In genomic region chr5:133458435-133458834, GRCh38 we compare ENCODE assay signal across 26 cellular contexts.
"Had no signal": no experiment of that assay in that cellular context is flagged by ENCODE, and none has a peak within 500 bp of the region (broad histone marks: within the 10 kb centered on the region; RNA-seq: fewer than 3 reads in every experiment).

No MANE protein-coding gene starts in this region.

- H3K36me3 ChIP-seq: Peyer's patch, SJCRH30 had no signal

- DNase-seq: activated CD4-positive, alpha-beta T cell treated with anti-CD3 and anti-CD28 coated beads for 1 hour; activated CD4-positive, alpha-beta T cell treated with anti-CD3 and anti-CD28 coated beads, Interleukin-2, amount 10 ng/mL, durations not matched to agents 24 days and 14 days; activated CD4-positive, alpha-beta T cell treated with anti-CD3 and anti-CD28 coated beads, Interleukin-2, amount 50 U/mL, for 48 hours; activated gamma-delta T cell treated with Interleukin-2 at 50 U/mL for 16 hours; activated naive CD4-positive, alpha-beta T cell treated with anti-CD3 and anti-CD28 coated beads, Interleukin-2, amount 10 ng/mL, durations not matched to agents 7 days and 5 days; activated naive CD8-positive, alpha-beta T cell treated with anti-CD3 and anti-CD28 coated beads for 36 hours; activated T-cell treated with anti-CD3 and anti-CD28 coated beads for 4 hours; activated T-cell treated with anti-CD3 and anti-CD28 coated beads, Interleukin-2, amount 50 U/mL, for 48 hours; Kasumi-1; NCI-H1105 treated with DMSO at 0.1 percent for 48 hours; NCI-H1436 treated with DMSO at 0.1 percent for 48 hours; NCI-H187; NCI-H2081; NCI-H510A treated with DMSO at 0.1 percent for 48 hours; NCI-H69; NK-92 treated with Interleukin-12 subunit alpha and Interleukin-12 subunit beta, amount 100 ng/mL, for 24 hours; OCI-M1; Right ventricle myocardium superior; SJCRH30; T-helper 9 cell had no signal

- H3K4me3 Mint-ChIP-seq: activated CD4-positive, alpha-beta T cell treated with anti-CD3 and anti-CD28 coated beads, Interleukin-2, amount 10 ng/mL, durations not matched to agents 24 days and 14 days; activated naive CD4-positive, alpha-beta T cell treated with anti-CD3 and anti-CD28 coated beads, Interleukin-2, amount 10 ng/mL, durations not matched to agents 7 days and 5 days; activated naive CD8-positive, alpha-beta T cell treated with anti-CD3 and anti-CD28 coated beads for 36 hours; activated T-helper 17 cell treated with anti-CD3 and anti-CD28 coated beads, Interleukin-2, amount 50 U/mL, for 72 hours; T-helper 1 cell treated with Interleukin-12 subunit alpha and Interleukin-12 subunit beta and Interleukin-4 antibody, amounts not matched to agents 30 μg/mL and 1 μg/mL, for 36 hours; WTC11 had no signal

- H3K27me3 ChIP-seq: Peyer's patch, SJCRH30 had no signal

- H3K4me1 Mint-ChIP-seq: activated naive CD4-positive, alpha-beta T cell treated with anti-CD3 and anti-CD28 coated beads, Interleukin-2, amount 10 ng/mL, durations not matched to agents 7 days and 5 days; activated naive CD8-positive, alpha-beta T cell treated with anti-CD3 and anti-CD28 coated beads for 36 hours had no signal

- ATAC-seq: activated T-helper 17 cell treated with anti-CD3 and anti-CD28 coated beads, Interleukin-2, amount 50 U/mL, for 72 hours; K562; WTC11 had no signal

- H3K27ac ChIP-seq: Peyer's patch, RWPE1, SJCRH30 had no signal

- H3K27ac Mint-ChIP-seq: activated CD4-positive, alpha-beta T cell treated with anti-CD3 and anti-CD28 coated beads, Interleukin-2, amount 10 ng/mL, durations not matched to agents 24 days and 14 days; activated naive CD4-positive, alpha-beta T cell treated with anti-CD3 and anti-CD28 coated beads, Interleukin-2, amount 10 ng/mL, durations not matched to agents 7 days and 5 days; activated naive CD8-positive, alpha-beta T cell treated with anti-CD3 and anti-CD28 coated beads for 36 hours; activated T-helper 17 cell treated with anti-CD3 and anti-CD28 coated beads, Interleukin-2, amount 50 U/mL, for 72 hours; T-helper 1 cell treated with Interleukin-12 subunit alpha and Interleukin-12 subunit beta and Interleukin-4 antibody, amounts not matched to agents 30 μg/mL and 1 μg/mL, for 36 hours; WTC11 had no signal

- H3K4me1 ChIP-seq: Peyer's patch had no signal

- H3K9me3 ChIP-seq: Peyer's patch, SJCRH30 had no signal

- H3K27me3 Mint-ChIP-seq: activated naive CD8-positive, alpha-beta T cell treated with anti-CD3 and anti-CD28 coated beads for 36 hours; activated T-helper 17 cell treated with anti-CD3 and anti-CD28 coated beads, Interleukin-2, amount 50 U/mL, for 72 hours had no signal

- H3K4me3 ChIP-seq: K562, Peyer's patch, SJCRH30 had no signal

- H3K36me3 Mint-ChIP-seq: activated naive CD4-positive, alpha-beta T cell treated with anti-CD3 and anti-CD28 coated beads, Interleukin-2, amount 10 ng/mL, durations not matched to agents 7 days and 5 days; activated naive CD8-positive, alpha-beta T cell treated with anti-CD3 and anti-CD28 coated beads for 36 hours; WTC11 had no signal
